Comparison of ENCODE assay signal across 1 cellular context in the genomic region with DNA sequence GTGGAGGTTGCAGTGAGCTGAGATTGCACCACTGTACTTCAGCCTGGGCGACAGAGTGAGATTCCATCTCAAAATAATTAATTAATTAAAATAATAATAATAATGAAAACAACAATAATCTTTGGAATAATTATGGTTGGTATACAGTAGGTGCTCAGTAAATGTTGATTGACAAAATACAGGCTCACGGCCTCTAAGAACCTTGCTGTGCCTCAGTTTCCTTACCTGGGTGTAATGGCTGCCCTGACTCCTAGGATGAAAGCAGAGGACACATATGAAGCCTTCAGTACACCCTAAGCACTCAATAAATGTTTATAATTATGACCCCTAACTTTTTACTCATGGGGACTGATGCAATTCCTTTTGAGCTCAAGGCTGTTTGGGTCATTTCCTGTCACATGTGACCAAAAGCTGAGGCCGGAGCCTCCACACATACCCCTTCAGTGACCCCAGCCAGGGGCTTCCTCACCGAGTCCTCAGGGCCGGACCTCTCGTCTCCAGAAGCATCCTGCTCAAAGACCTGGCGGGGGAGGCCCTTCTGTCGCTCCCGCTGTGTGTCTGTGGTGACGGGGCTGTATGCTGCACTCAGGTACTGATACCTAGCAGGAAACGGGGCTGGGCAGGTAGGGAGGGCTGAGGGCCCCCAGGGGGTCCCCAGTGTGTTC.
TF ChIP-seq lines count a peak whose summit lies in the region.

No MANE protein-coding gene starts in this region.

TF ChIP-seq in K562, 482 proteins besides CTCF, POLR2A, EP300 and RAD21:
- TF ChIP-seq, protein P1, sequence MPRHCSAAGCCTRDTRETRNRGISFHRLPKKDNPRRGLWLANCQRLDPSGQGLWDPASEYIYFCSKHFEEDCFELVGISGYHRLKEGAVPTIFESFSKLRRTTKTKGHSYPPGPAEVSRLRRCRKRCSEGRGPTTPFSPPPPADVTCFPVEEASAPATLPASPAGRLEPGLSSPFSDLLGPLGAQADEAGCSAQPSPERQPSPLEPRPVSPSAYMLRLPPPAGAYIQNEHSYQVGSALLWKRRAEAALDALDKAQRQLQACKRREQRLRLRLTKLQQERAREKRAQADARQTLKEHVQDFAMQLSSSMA (CRISPR knock-in tag; IDR thresholded peaks at IDR 0.05): no peak
- 0 out of 2 replicates have a peak, but pooled peaks have one; percentile 41 for TF ChIP-seq ZBTB7A (IDR thresholded peaks at IDR 0.05; ENCODE audit: borderline replicate concordance, control insufficient read depth, low read depth, low read length)
- TF ChIP-seq ADNP (tag; IDR thresholded peaks at IDR 0.05): 0 out of 2 replicates have a peak, but pooled peaks have one; percentile 23
- no peak for TF ChIP-seq NRF1 (conservative IDR thresholded peaks at IDR 0.05 in 1 of 2, IDR thresholded peaks at IDR 0.05 in 1 of 2)
- no peak for TF ChIP-seq TAF1 (IDR thresholded peaks at IDR 0.05; ENCODE audit: control insufficient read depth, extremely low read depth, insufficient read depth, low read length, severe bottlenecking)
- peak; percentile 25 for TF ChIP-seq RBM25 (IDR thresholded peaks at IDR 0.05; ENCODE audit: low read depth, low read length, severe bottlenecking)
- TF ChIP-seq ZKSCAN8 (CRISPR knock-in tag; IDR thresholded peaks at IDR 0.05): peak; percentile 97
